1 cellular context compared by ENCODE assay signal in the genomic region with DNA sequence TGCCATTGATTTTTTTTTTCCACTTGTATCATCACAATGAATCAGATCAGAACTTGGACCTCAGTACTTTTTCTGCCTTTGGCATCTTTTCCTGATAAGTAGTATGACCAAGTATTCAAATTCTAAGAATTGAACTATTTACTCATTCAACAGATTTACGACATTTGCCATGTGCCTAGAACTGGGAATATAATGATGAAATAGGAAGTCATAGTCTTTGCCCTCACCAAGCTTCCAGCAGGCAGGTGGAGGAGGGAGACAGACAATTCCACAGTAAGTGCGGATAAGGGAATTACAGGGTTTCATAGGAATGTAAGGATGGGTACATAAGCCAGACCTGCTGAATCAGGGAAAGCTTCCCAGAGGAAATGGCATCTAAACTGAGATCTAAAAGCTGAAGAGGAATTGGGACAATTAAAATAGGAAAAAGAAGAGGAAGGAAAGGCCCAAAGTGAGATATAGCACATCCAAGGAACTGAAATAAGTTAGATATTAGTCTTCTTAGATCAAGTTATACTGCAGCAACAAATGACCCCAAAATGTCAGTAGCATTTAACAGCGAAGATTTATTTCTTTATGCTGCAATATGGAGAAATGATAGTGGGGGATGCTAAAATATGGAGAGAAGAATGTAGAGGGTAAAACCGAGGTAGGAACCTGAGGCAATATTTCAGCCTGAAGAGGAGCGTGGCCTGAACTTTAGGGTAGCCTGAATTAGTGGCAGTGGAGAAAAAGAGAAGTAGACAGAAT.
TF ChIP-seq lines count a peak whose summit lies in the region.

No MANE protein-coding gene starts in this region.

TF ChIP-seq in K562, 482 proteins besides CTCF, POLR2A, EP300 and RAD21 (continued from another document and continues in another):
- no peak for TF ChIP-seq ARHGAP35 (IDR thresholded peaks at IDR 0.05; ENCODE audit: partially characterized antibody)
- TF ChIP-seq, protein P1, sequence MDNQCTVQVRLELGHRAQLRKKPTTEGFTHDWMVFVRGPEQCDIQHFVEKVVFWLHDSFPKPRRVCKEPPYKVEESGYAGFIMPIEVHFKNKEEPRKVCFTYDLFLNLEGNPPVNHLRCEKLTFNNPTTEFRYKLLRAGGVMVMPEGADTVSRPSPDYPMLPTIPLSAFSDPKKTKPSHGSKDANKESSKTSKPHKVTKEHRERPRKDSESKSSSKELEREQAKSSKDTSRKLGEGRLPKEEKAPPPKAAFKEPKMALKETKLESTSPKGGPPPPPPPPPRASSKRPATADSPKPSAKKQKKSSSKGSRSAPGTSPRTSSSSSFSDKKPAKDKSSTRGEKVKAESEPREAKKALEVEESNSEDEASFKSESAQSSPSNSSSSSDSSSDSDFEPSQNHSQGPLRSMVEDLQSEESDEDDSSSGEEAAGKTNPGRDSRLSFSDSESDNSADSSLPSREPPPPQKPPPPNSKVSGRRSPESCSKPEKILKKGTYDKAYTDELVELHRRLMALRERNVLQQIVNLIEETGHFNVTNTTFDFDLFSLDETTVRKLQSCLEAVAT (IDR thresholded peaks at IDR 0.05): no peak
- TF ChIP-seq ZNF76 (CRISPR knock-in tag; IDR thresholded peaks at IDR 0.05; ENCODE audit: borderline replicate concordance): no peak
- TF ChIP-seq FOXJ2 (tag; IDR thresholded peaks at IDR 0.05): 0 out of 2 replicates have a peak, but pooled peaks have one; percentile 34
- TF ChIP-seq, protein P2, sequence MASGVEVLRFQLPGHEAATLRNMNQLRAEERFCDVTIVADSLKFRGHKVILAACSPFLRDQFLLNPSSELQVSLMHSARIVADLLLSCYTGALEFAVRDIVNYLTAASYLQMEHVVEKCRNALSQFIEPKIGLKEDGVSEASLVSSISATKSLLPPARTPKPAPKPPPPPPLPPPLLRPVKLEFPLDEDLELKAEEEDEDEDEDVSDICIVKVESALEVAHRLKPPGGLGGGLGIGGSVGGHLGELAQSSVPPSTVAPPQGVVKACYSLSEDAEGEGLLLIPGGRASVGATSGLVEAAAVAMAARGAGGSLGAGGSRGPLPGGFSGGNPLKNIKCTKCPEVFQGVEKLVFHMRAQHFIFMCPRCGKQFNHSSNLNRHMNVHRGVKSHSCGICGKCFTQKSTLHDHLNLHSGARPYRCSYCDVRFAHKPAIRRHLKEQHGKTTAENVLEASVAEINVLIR (CRISPR knock-in tag; IDR thresholded peaks at IDR 0.05): no peak
- TF ChIP-seq NCOA1 (IDR thresholded peaks at IDR 0.05; ENCODE audit: low read depth): peak; percentile 24; the same call in 1 of the 2 replicates
- TF ChIP-seq GABPA (tag; conservative IDR thresholded peaks at IDR 0.05; ENCODE audit: low read depth): peak; percentile 45
- TF ChIP-seq, protein P3, sequence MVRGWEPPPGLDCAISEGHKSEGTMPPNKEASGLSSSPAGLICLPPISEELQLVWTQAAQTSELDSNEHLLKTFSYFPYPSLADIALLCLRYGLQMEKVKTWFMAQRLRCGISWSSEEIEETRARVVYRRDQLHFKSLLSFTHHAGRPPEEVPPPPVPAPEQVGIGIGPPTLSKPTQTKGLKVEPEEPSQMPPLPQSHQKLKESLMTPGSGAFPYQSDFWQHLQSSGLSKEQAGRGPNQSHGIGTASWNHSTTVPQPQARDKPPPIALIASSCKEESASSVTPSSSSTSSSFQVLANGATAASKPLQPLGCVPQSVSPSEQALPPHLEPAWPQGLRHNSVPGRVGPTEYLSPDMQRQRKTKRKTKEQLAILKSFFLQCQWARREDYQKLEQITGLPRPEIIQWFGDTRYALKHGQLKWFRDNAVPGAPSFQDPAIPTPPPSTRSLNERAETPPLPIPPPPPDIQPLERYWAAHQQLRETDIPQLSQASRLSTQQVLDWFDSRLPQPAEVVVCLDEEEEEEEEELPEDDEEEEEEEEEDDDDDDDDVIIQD (CRISPR knock-in tag; IDR thresholded peaks at IDR 0.05): no peak
- TF ChIP-seq OTX1 (CRISPR knock-in tag; IDR thresholded peaks at IDR 0.05): no peak
- no peak for TF ChIP-seq ZFX (CRISPR knock-in tag; IDR thresholded peaks at IDR 0.05)
- no peak for TF ChIP-seq ZNF717 (CRISPR knock-in tag; IDR thresholded peaks at IDR 0.05)
- TF ChIP-seq ELF4 (CRISPR knock-in tag; IDR thresholded peaks at IDR 0.05): no peak
- peak; percentile 56; the same call in 1 of the 2 replicates for TF ChIP-seq DPF2 (IDR thresholded peaks at IDR 0.05)
- peak; percentile 41; the same call in 1 of the 2 replicates for TF ChIP-seq POLR2H (tag; IDR thresholded peaks at IDR 0.05; ENCODE audit: low read depth)
- 0 out of 4 replicates have a peak, but pooled peaks of 1 of the 2 experiments have one; percentile 28 for TF ChIP-seq FOXA3 (CRISPR knock-in tag; conservative IDR thresholded peaks at IDR 0.05 in 1 of 2, IDR thresholded peaks at IDR 0.05 in 1 of 2)
- TF ChIP-seq MED1 (CRISPR knock-in tag; IDR thresholded peaks at IDR 0.05; ENCODE audit: borderline replicate concordance): no peak
- TF ChIP-seq, protein P4, sequence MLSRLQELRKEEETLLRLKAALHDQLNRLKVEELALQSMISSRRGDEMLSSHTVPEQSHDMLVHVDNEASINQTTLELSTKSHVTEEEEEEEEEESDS (CRISPR knock-in tag; IDR thresholded peaks at IDR 0.05): no peak
- TF ChIP-seq PHTF2 (CRISPR knock-in tag; IDR thresholded peaks at IDR 0.05): no peak
- TF ChIP-seq, protein P5, sequence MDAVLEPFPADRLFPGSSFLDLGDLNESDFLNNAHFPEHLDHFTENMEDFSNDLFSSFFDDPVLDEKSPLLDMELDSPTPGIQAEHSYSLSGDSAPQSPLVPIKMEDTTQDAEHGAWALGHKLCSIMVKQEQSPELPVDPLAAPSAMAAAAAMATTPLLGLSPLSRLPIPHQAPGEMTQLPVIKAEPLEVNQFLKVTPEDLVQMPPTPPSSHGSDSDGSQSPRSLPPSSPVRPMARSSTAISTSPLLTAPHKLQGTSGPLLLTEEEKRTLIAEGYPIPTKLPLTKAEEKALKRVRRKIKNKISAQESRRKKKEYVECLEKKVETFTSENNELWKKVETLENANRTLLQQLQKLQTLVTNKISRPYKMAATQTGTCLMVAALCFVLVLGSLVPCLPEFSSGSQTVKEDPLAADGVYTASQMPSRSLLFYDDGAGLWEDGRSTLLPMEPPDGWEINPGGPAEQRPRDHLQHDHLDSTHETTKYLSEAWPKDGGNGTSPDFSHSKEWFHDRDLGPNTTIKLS (IDR thresholded peaks at IDR 0.05; ENCODE audit: borderline replicate concordance, low read depth): no peak
- no peak for TF ChIP-seq PTTG1 (tag; IDR thresholded peaks at IDR 0.05; ENCODE audit: low read depth)
- peak; percentile 77 for TF ChIP-seq CEBPG (CRISPR knock-in tag; IDR thresholded peaks at IDR 0.05)
- TF ChIP-seq CEBPG (tag; conservative IDR thresholded peaks at IDR 0.05 in 1 of 2, IDR thresholded peaks at IDR 0.05 in 1 of 2): peak in 1 of 2 experiments; percentile 95; a peak in 3 of 4 replicates
- no peak; the same call in 1 of the 2 replicates for TF ChIP-seq CC2D1A (IDR thresholded peaks at IDR 0.05)
- TF ChIP-seq NR3C1 (CRISPR knock-in tag; IDR thresholded peaks at IDR 0.05): no peak
- 0 out of 2 replicates have a peak, but pooled peaks have one; percentile 41 for TF ChIP-seq ZNF316 (IDR thresholded peaks at IDR 0.05)
- TF ChIP-seq E2F3 (CRISPR knock-in tag; IDR thresholded peaks at IDR 0.05): no peak
- no peak for TF ChIP-seq RBFOX2 (IDR thresholded peaks at IDR 0.05; ENCODE audit: low read depth, low read length)
- TF ChIP-seq TAF7 (tag; IDR thresholded peaks at IDR 0.05): no peak
- TF ChIP-seq, protein P6, sequence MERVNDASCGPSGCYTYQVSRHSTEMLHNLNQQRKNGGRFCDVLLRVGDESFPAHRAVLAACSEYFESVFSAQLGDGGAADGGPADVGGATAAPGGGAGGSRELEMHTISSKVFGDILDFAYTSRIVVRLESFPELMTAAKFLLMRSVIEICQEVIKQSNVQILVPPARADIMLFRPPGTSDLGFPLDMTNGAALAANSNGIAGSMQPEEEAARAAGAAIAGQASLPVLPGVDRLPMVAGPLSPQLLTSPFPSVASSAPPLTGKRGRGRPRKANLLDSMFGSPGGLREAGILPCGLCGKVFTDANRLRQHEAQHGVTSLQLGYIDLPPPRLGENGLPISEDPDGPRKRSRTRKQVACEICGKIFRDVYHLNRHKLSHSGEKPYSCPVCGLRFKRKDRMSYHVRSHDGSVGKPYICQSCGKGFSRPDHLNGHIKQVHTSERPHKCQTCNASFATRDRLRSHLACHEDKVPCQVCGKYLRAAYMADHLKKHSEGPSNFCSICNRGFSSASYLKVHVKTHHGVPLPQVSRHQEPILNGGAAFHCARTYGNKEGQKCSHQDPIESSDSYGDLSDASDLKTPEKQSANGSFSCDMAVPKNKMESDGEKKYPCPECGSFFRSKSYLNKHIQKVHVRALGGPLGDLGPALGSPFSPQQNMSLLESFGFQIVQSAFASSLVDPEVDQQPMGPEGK (CRISPR knock-in tag; IDR thresholded peaks at IDR 0.05; ENCODE audit: borderline replicate concordance): no peak
- peak; percentile 86 for TF ChIP-seq ZNF589 (CRISPR knock-in tag; IDR thresholded peaks at IDR 0.05; ENCODE audit: low read depth)
- TF ChIP-seq, protein P7, sequence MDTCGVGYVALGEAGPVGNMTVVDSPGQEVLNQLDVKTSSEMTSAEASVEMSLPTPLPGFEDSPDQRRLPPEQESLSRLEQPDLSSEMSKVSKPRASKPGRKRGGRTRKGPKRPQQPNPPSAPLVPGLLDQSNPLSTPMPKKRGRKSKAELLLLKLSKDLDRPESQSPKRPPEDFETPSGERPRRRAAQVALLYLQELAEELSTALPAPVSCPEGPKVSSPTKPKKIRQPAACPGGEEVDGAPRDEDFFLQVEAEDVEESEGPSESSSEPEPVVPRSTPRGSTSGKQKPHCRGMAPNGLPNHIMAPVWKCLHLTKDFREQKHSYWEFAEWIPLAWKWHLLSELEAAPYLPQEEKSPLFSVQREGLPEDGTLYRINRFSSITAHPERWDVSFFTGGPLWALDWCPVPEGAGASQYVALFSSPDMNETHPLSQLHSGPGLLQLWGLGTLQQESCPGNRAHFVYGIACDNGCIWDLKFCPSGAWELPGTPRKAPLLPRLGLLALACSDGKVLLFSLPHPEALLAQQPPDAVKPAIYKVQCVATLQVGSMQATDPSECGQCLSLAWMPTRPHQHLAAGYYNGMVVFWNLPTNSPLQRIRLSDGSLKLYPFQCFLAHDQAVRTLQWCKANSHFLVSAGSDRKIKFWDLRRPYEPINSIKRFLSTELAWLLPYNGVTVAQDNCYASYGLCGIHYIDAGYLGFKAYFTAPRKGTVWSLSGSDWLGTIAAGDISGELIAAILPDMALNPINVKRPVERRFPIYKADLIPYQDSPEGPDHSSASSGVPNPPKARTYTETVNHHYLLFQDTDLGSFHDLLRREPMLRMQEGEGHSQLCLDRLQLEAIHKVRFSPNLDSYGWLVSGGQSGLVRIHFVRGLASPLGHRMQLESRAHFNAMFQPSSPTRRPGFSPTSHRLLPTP (IDR thresholded peaks at IDR 0.05; ENCODE audit: borderline replicate concordance, extremely low read depth, insufficient read length): no peak
